25 cellular contexts compared by ENCODE assay signal in genomic region chr4:66565796-66566195, GRCh38.
A peak's percentile ranks its signal among the peaks of the same experiment; 100 is the strongest.
DNase-seq lines count a peak whose midpoint lies in the region; ATAC-seq and TF ChIP-seq lines count a peak whose summit lies in the region.
"Had no signal": no experiment of that assay in that cellular context is flagged by ENCODE, and none has a peak within 500 bp of the region (broad histone marks: within the 10 kb centered on the region; RNA-seq: fewer than 3 reads in every experiment).

No MANE protein-coding gene starts in this region.

- H3K18ac ChIP-seq in mesenchymal stem cell (ENCODE audit: low read depth in 1 of 2, low read length in 2 of 2): no peak overlapping the region

- no peaks in the 10 kb centered on the region for H3K9me2 ChIP-seq in MM.1S (replicated peaks; ENCODE audit: insufficient read depth, low read length)

- H2BK120ac ChIP-seq in mesenchymal stem cell (ENCODE audit: low read depth, low read length): no peak overlapping the region

- no peak overlapping the region for H2AK5ac ChIP-seq in mesenchymal stem cell (ENCODE audit: low read length, severe bottlenecking)

- ATAC-seq in DND-41 (ENCODE audit: insufficient read depth, low read depth): no peak
- no peak for ATAC-seq in GM18858 (IDR thresholded peaks at IDR 0.05; ENCODE audit: unreplicated experiment)
- ATAC-seq: activated T-helper 17 cell treated with anti-CD3 and anti-CD28 coated beads, Interleukin-2, amount 50 U/mL, for 72 hours; body of pancreas; CD8-positive, alpha-beta T cell; HepG2; stimulated activated memory B cell treated with anti-CD40 and anti-IgM and Interleukin-4, amounts not matched to agents 10 μg/mL and 1 μg/mL and 100 μg/mL, for 72 hours had no signal

- no peak overlapping the region for H2BK12ac ChIP-seq in mesenchymal stem cell (ENCODE audit: low read length in 2 of 2)

- no peaks in the 10 kb centered on the region for H3K79me2 ChIP-seq in DND-41 (ENCODE audit: insufficient read depth, low read length)
- no peaks in the 10 kb centered on the region for H3K79me2 ChIP-seq in MM.1S (ENCODE audit: low read length)

- no peak overlapping the region for H3K23ac ChIP-seq in mesenchymal stem cell (ENCODE audit: low read length in 2 of 2)

- H3K4me2 ChIP-seq in DND-41 (ENCODE audit: insufficient read depth, low read length) (no peak overlapping the region), mesenchymal stem cell (ENCODE audit: low read length, poor library complexity, severe bottlenecking) (no peak overlapping the region), MM.1S (ENCODE audit: low read depth, low read length) (no peak overlapping the region)

- H3K4me1 ChIP-seq in DND-41 (ENCODE audit: insufficient read depth, low read length) (peaks cover 8% of the 10 kb centered on the region), mesenchymal stem cell (ENCODE audit: control insufficient read depth, insufficient read depth, low read depth, low read length) (peaks cover 7% of the 10 kb centered on the region), MM.1S (ENCODE audit: low read length) (no peaks in the 10 kb centered on the region)
- H3K4me1 ChIP-seq: body of pancreas, spleen, suprapubic skin had no signal

- H4K20me1 ChIP-seq in DND-41 (ENCODE audit: insufficient read depth, low read length): no peaks in the 10 kb centered on the region
- H4K20me1 ChIP-seq in MM.1S (ENCODE audit: insufficient read depth, low read length): no peaks in the 10 kb centered on the region

- peak overlapping the region; percentile 99 for H2BK5ac ChIP-seq in mesenchymal stem cell (ENCODE audit: low read depth, low read length, poor library complexity, severe bottlenecking)

- no peaks in the 10 kb centered on the region for H3F3A ChIP-seq in MM.1S (ENCODE audit: insufficient read depth, low read length)

- no peak overlapping the region for H3K14ac ChIP-seq in mesenchymal stem cell (ENCODE audit: low read length in 2 of 2)

- H3K4me3 ChIP-seq in DND-41 (ENCODE audit: low read depth in 1 of 2, low read length in 2 of 2): no peak overlapping the region
- no peak overlapping the region for H3K4me3 ChIP-seq in cardiac fibroblast (replicated peaks in 1 of 2; ENCODE audit: low read depth in 2 of 2, low read length in 2 of 2)
- no peak overlapping the region for H3K4me3 ChIP-seq in mesenchymal stem cell (ENCODE audit: insufficient read depth in 1 of 2, low read depth in 1 of 2, low read length in 2 of 2)
- H3K4me3 ChIP-seq in MM.1S (ENCODE audit: low read length): no peak overlapping the region
- H3K4me3 ChIP-seq: body of pancreas, esophagus muscularis mucosa, spleen, suprapubic skin had no signal

- H4K8ac ChIP-seq in mesenchymal stem cell (ENCODE audit: low read length): no peak overlapping the region

- H3K9ac ChIP-seq in DND-41 (ENCODE audit: low read depth, low read length) (no peak overlapping the region), mesenchymal stem cell (ENCODE audit: low read length) (peak overlapping the region; percentile 48), MM.1S (ENCODE audit: low read length) (no peak overlapping the region)

- H2BK15ac ChIP-seq in mesenchymal stem cell (ENCODE audit: low read depth, poor library complexity, severe bottlenecking): no peak overlapping the region

- H3K27me3 ChIP-seq in DND-41 (ENCODE audit: insufficient read depth, low read length, poor library complexity): no peaks in the 10 kb centered on the region
- H3K27me3 ChIP-seq in mesenchymal stem cell (ENCODE audit: control insufficient read depth in 1 of 2, insufficient read depth in 1 of 2, low read length in 2 of 2): no peaks in the 10 kb centered on the region
- H3K27me3 ChIP-seq in MM.1S (replicated peaks; ENCODE audit: insufficient read depth, low read length): no peaks in the 10 kb centered on the region
- H3K27me3 ChIP-seq: body of pancreas, esophagus muscularis mucosa, spleen, suprapubic skin had no signal

- DNase-seq in DND-41 (no peak), NCI-H226 (peak; percentile 32), cardiac fibroblast (ENCODE audit: low read depth in 2 of 2) (peak; percentile 48 to 76), mesenchymal stem cell (no peak), MM.1S (no peak)
- DNase-seq in activated CD4-positive, CD25-positive, alpha-beta regulatory T cell treated with anti-CD3 and anti-CD28 coated beads, Interleukin-2, amount 50 U/mL, for 72 hours: no peak
- DNase-seq in stimulated activated CD4-positive, alpha-beta T cell treated with anti-CD3 and anti-CD28 coated beads, Interleukin-1b, Interleukin-23, amount 100 ng/mL, for 48 hours: no peak
- DNase-seq: activated CD4-positive, alpha-beta T cell treated with anti-CD3 and anti-CD28 coated beads, Interleukin-2, amount 50 U/mL, for 48 hours; activated CD8-positive, alpha-beta memory T cell treated with anti-CD3 and anti-CD28 coated beads, Interleukin-2, amount 50 U/mL, for 4 hours; body of pancreas; CD8-positive, alpha-beta T cell; effector memory CD4-positive, alpha-beta T cell; GF-D8; NCI-H1092 treated with DMSO at 0.1 percent for 48 hours; NCI-H748 treated with DMSO at 0.1 percent for 48 hours; spleen; stimulated activated CD4-positive, alpha-beta T cell treated with anti-CD3 and anti-CD28 coated beads, Interleukin-4, amount 100 ng/mL, for 1 hour; T1000 had no signal

- no peak overlapping the region for H3K27ac ChIP-seq in DND-41 (ENCODE audit: low read length)
- peak overlapping the region; percentile 100 for H3K27ac ChIP-seq in mesenchymal stem cell (ENCODE audit: low read length, poor library complexity, severe bottlenecking)
- no peak overlapping the region for H3K27ac ChIP-seq in MM.1S (ENCODE audit: low read length)
- H3K27ac ChIP-seq: body of pancreas, esophagus muscularis mucosa, HL-60, spleen, suprapubic skin had no signal

- no peak overlapping the region for H4K91ac ChIP-seq in mesenchymal stem cell (ENCODE audit: low read length)

- H3K4ac ChIP-seq in mesenchymal stem cell (ENCODE audit: low read depth in 1 of 2, low read length in 2 of 2): no peak overlapping the region

- no peaks in the 10 kb centered on the region for H3K36me3 ChIP-seq in DND-41 (ENCODE audit: insufficient read depth, low read length)
- H3K36me3 ChIP-seq in mesenchymal stem cell (ENCODE audit: control insufficient read depth in 1 of 2, insufficient read depth in 2 of 2, low read depth in 1 of 2, low read length in 2 of 2): no peaks in the 10 kb centered on the region
- no peaks in the 10 kb centered on the region for H3K36me3 ChIP-seq in MM.1S (replicated peaks; ENCODE audit: insufficient read depth, low read length)
- H3K36me3 ChIP-seq: esophagus muscularis mucosa, spleen, suprapubic skin had no signal

- H2AFZ ChIP-seq in DND-41 (ENCODE audit: low read depth, low read length): 0 out of 2 replicates have a peak overlapping the region, but pooled peaks have one; percentile 9
- H2AFZ ChIP-seq in mesenchymal stem cell (ENCODE audit: low read depth, low read length): no peak overlapping the region
- no peak overlapping the region for H2AFZ ChIP-seq in MM.1S (ENCODE audit: low read length)

- TF ChIP-seq CTCF in DND-41 (IDR thresholded peaks at IDR 0.05; ENCODE audit: borderline replicate concordance, extremely low read depth, low read length, poor library complexity, severe bottlenecking) (no peak), cardiac fibroblast (IDR thresholded peaks at IDR 0.05; ENCODE audit: low read depth, low read length) (no peak), MM.1S (IDR thresholded peaks at IDR 0.05; ENCODE audit: low read length) (no peak)

- H3K79me1 ChIP-seq in mesenchymal stem cell (replicated peaks; ENCODE audit: low read length, poor library complexity, severe bottlenecking): no peaks in the 10 kb centered on the region

- H3K9me3 ChIP-seq in DND-41 (ENCODE audit: insufficient read depth, low read length, severe bottlenecking) (no peaks in the 10 kb centered on the region), mesenchymal stem cell (ENCODE audit: control insufficient read depth, low read length) (no peaks in the 10 kb centered on the region), MM.1S (replicated peaks; ENCODE audit: insufficient read depth, low read length) (no peaks in the 10 kb centered on the region)
- H3K9me3 ChIP-seq: body of pancreas, esophagus muscularis mucosa, suprapubic skin had no signal

Comparison
In these comparisons a context has a peak if more than half of its experiments do, and no peak if none do; other contexts are left out.
1. DNase-seq: peak in NCI-H226 (single experiment) and cardiac fibroblast (2 of 2); none in DND-41 (single experiment), mesenchymal stem cell (single experiment), MM.1S (single experiment), activated CD4-positive, CD25-positive, alpha-beta regulatory T cell treated with anti-CD3 and anti-CD28 coated beads, Interleukin-2, amount 50 U/mL, for 72 hours (single experiment) and stimulated activated CD4-positive, alpha-beta T cell treated with anti-CD3 and anti-CD28 coated beads, Interleukin-1b, Interleukin-23, amount 100 ng/mL, for 48 hours (single experiment).